In genomic region chr10:9781681-9782080, GRCh38 we compare ENCODE assay signal across 21 cellular contexts.
"Had no signal": no experiment of that assay in that cellular context is flagged by ENCODE, and none has a peak within 500 bp of the region (broad histone marks: within the 10 kb centered on the region; RNA-seq: fewer than 3 reads in every experiment).

No MANE protein-coding gene starts in this region.

- DNase-seq: activated CD4-positive, alpha-beta T cell treated with anti-CD3 and anti-CD28 coated beads for 1 hour; activated CD4-positive, alpha-beta T cell treated with anti-CD3 and anti-CD28 coated beads, Interleukin-2, amount 50 U/mL, for 4 hours; activated CD8-positive, alpha-beta memory T cell treated with anti-CD3 and anti-CD28 coated beads, Interleukin-2, amount 10 ng/mL, durations not matched to agents 7 days and 5 days; activated naive CD4-positive, alpha-beta T cell treated with anti-CD3 and anti-CD28 coated beads for 36 hours; activated T-cell treated with anti-CD3 and anti-CD28 coated beads, Interleukin-2, amount 50 U/mL, for 1 hour; cerebellar nuclear complex; effector memory CD8-positive, alpha-beta T cell; left ventricle myocardium inferior; mucosa of descending colon; naive thymus-derived CD4-positive, alpha-beta T cell; ovary; sigmoid colon; stimulated activated CD4-positive, alpha-beta T cell treated with anti-CD3 and anti-CD28 coated beads, Interleukin-2, amount 100 ng/mL, for 24 hours; T-helper 1 cell; upper lobe of right lung had no signal

- H3K27ac ChIP-seq: epithelial cell of prostate, left ventricle myocardium inferior, ovary, sigmoid colon, thoracic aorta, upper lobe of right lung had no signal

- H3K4me3 ChIP-seq: left ventricle myocardium inferior, mucosa of descending colon, ovary, sigmoid colon, thoracic aorta, upper lobe of right lung had no signal

- H3K27me3 Mint-ChIP-seq: activated CD8-positive, alpha-beta memory T cell treated with anti-CD3 and anti-CD28 coated beads, Interleukin-2, amount 10 ng/mL, durations not matched to agents 7 days and 5 days; brain; dendritic cell treated with granulocyte-macrophage colony-stimulating factor and Interleukin-4, amounts not matched to agents 40 ng/mL and 50 ng/mL, for 4 days; effector memory CD8-positive, alpha-beta T cell had no signal

- H3K4me1 Mint-ChIP-seq: activated CD8-positive, alpha-beta memory T cell treated with anti-CD3 and anti-CD28 coated beads, Interleukin-2, amount 10 ng/mL, durations not matched to agents 7 days and 5 days; brain; naive thymus-derived CD4-positive, alpha-beta T cell; stimulated activated effector memory CD8-positive, alpha-beta T cell treated with anti-CD3 and anti-CD28 coated beads, Interleukin-12 subunit alpha, Interleukin-12 subunit beta, amount 100 ng/mL, for 72 hours had no signal

- H3K4me1 ChIP-seq: left ventricle myocardium inferior, sigmoid colon, upper lobe of right lung had no signal

- ATAC-seq: activated CD8-positive, alpha-beta memory T cell treated with anti-CD3 and anti-CD28 coated beads, Interleukin-2, amount 10 ng/mL, durations not matched to agents 7 days and 5 days; effector memory CD8-positive, alpha-beta T cell; mucosa of descending colon; naive thymus-derived CD4-positive, alpha-beta T cell; stimulated activated effector memory CD8-positive, alpha-beta T cell treated with anti-CD3 and anti-CD28 coated beads, Interleukin-12 subunit alpha, Interleukin-12 subunit beta, amount 100 ng/mL, for 72 hours; upper lobe of right lung had no signal

- H3K4me3 Mint-ChIP-seq: activated CD8-positive, alpha-beta memory T cell treated with anti-CD3 and anti-CD28 coated beads, Interleukin-2, amount 10 ng/mL, durations not matched to agents 7 days and 5 days; activated naive CD4-positive, alpha-beta T cell treated with anti-CD3 and anti-CD28 coated beads for 36 hours; brain; dendritic cell treated with granulocyte-macrophage colony-stimulating factor and Interleukin-4, amounts not matched to agents 40 ng/mL and 50 ng/mL, for 4 days; effector memory CD8-positive, alpha-beta T cell; naive thymus-derived CD4-positive, alpha-beta T cell; stimulated activated effector memory CD8-positive, alpha-beta T cell treated with anti-CD3 and anti-CD28 coated beads, Interleukin-12 subunit alpha, Interleukin-12 subunit beta, amount 100 ng/mL, for 72 hours had no signal

- H3K36me3 ChIP-seq: left ventricle myocardium inferior, ovary, sigmoid colon, thoracic aorta, upper lobe of right lung had no signal

- H3K27me3 ChIP-seq: ovary, sigmoid colon, upper lobe of right lung had no signal

- H3K9me3 Mint-ChIP-seq: activated naive CD4-positive, alpha-beta T cell treated with anti-CD3 and anti-CD28 coated beads for 36 hours; activated T-helper 2 cell treated with anti-CD3 and anti-CD28 coated beads, Interferon-gamma antibody, Interleukin-2, Interleukin-4, amounts not matched to agents 10 μg/mL and 5 μg/mL and 100 μg/mL, durations not matched to agents 14 hours and 24 hours and 36 hours; dendritic cell treated with granulocyte-macrophage colony-stimulating factor and Interleukin-4, amounts not matched to agents 40 ng/mL and 50 ng/mL, for 4 days; stimulated activated effector memory CD8-positive, alpha-beta T cell treated with anti-CD3 and anti-CD28 coated beads, Interleukin-12 subunit alpha, Interleukin-12 subunit beta, amount 100 ng/mL, for 72 hours had no signal

- H3K36me3 Mint-ChIP-seq: activated CD8-positive, alpha-beta memory T cell treated with anti-CD3 and anti-CD28 coated beads, Interleukin-2, amount 10 ng/mL, durations not matched to agents 7 days and 5 days; brain; naive thymus-derived CD4-positive, alpha-beta T cell; stimulated activated effector memory CD8-positive, alpha-beta T cell treated with anti-CD3 and anti-CD28 coated beads, Interleukin-12 subunit alpha, Interleukin-12 subunit beta, amount 100 ng/mL, for 72 hours had no signal

- H3K9me3 ChIP-seq: mucosa of descending colon, ovary, sigmoid colon, thoracic aorta, upper lobe of right lung had no signal

- H3K27ac Mint-ChIP-seq: activated CD8-positive, alpha-beta memory T cell treated with anti-CD3 and anti-CD28 coated beads, Interleukin-2, amount 10 ng/mL, durations not matched to agents 7 days and 5 days; activated naive CD4-positive, alpha-beta T cell treated with anti-CD3 and anti-CD28 coated beads for 36 hours; activated T-helper 2 cell treated with anti-CD3 and anti-CD28 coated beads, Interferon-gamma antibody, Interleukin-2, Interleukin-4, amounts not matched to agents 10 μg/mL and 5 μg/mL and 100 μg/mL, durations not matched to agents 14 hours and 24 hours and 36 hours; brain; dendritic cell treated with granulocyte-macrophage colony-stimulating factor and Interleukin-4, amounts not matched to agents 40 ng/mL and 50 ng/mL, for 4 days; effector memory CD8-positive, alpha-beta T cell; naive thymus-derived CD4-positive, alpha-beta T cell; stimulated activated effector memory CD8-positive, alpha-beta T cell treated with anti-CD3 and anti-CD28 coated beads, Interleukin-12 subunit alpha, Interleukin-12 subunit beta, amount 100 ng/mL, for 72 hours had no signal
